21 cellular contexts compared by ENCODE assay signal in the genomic region with DNA sequence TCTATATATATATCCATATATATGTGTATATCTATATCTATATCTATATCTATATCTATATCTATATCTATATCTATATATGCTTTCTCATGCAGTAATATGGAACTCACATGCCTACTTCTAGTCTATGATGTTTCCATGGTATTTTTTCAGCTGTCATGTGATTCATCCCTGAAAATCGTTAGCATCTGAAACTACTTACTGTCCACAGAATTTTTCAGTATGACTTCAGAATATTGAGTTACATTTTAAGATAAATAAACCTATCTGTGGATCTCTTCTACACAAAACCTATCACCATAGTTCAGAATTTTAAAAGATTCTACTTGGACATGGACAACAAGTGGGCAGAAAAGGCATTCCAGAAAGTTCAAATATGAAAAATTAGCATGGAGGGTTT.
DNase-seq lines count a peak whose midpoint lies in the region; ATAC-seq, FAIRE-seq and TF ChIP-seq lines count a peak whose summit lies in the region.
"Had no signal": no experiment of that assay in that cellular context is flagged by ENCODE, and none has a peak within 500 bp of the region (broad histone marks: within the 10 kb centered on the region; RNA-seq: fewer than 3 reads in every experiment).

No MANE protein-coding gene starts in this region.

- no peaks in the 10 kb centered on the region for H3K9me2 ChIP-seq in SK-N-SH
- no peaks in the 10 kb centered on the region for H3K9me2 ChIP-seq in OCI-LY7 (ENCODE audit: insufficient read depth, low read length)

- H3K9ac ChIP-seq in SK-N-SH: no peak overlapping the region

- H2AFZ ChIP-seq in SK-N-SH (ENCODE audit: low read depth): no peak overlapping the region; the same call in 1 of the 2 replicates
- H2AFZ ChIP-seq in osteoblast (ENCODE audit: low read length): no peak overlapping the region
- no peak overlapping the region for H2AFZ ChIP-seq in OCI-LY7 (ENCODE audit: low read length)

- intact Hi-C loops in OCI-LY7 (cut with micrococcal nuclease; ENCODE audit: unreplicated experiment) (no loop called here), pancreas (cut with DNase I) (no loop called here)

- H3K79me2 ChIP-seq in SK-N-SH (ENCODE audit: insufficient read depth): no peaks in the 10 kb centered on the region; the same call in 1 of the 2 replicates
- H3K79me2 ChIP-seq in osteoblast (ENCODE audit: insufficient read depth, low read length): no peaks in the 10 kb centered on the region
- H3K79me2 ChIP-seq in OCI-LY7 (ENCODE audit: insufficient read depth, low read depth, low read length): no peaks in the 10 kb centered on the region

- ATAC-seq in pancreas: no peak
- ATAC-seq: GM23338; naive thymus-derived CD4-positive, alpha-beta T cell had no signal

- H3K4me2 ChIP-seq in SK-N-SH: no peak overlapping the region
- H3K4me2 ChIP-seq in osteoblast (ENCODE audit: insufficient read depth, low read length): peak overlapping the region; percentile 19
- H3K4me2 ChIP-seq in OCI-LY7 (ENCODE audit: low read length): no peak overlapping the region
- H3K4me2 ChIP-seq: GM23338 had no signal

- H3K36me3 ChIP-seq in SK-N-SH (replicated peaks in 1 of 2; ENCODE audit: control insufficient read depth in 1 of 2, insufficient read depth in 2 of 2, low read length in 1 of 2): no peaks in the 10 kb centered on the region
- H3K36me3 ChIP-seq in osteoblast (ENCODE audit: insufficient read depth, low read length): no peaks in the 10 kb centered on the region
- H3K36me3 ChIP-seq in OCI-LY7 (ENCODE audit: insufficient read depth, low read length): no peaks in the 10 kb centered on the region
- H3K36me3 ChIP-seq in pancreas: no peaks in the 10 kb centered on the region
- H3K36me3 ChIP-seq: adrenal gland, heart left ventricle, right atrium auricular region had no signal

- WGBS in SK-N-SH (ENCODE audit: low lambda C conversion rate): 50% methylated on average over 1 of the region's 1 CpG
- WGBS in pancreas, 2 donors: 57 to 64% methylated on average over 1 of the region's 1 CpG

- POLR2A ChIA-PET in SK-N-SH (lab: Yijun Ruan, JAX): no interaction called here
- POLR2A ChIA-PET in OCI-LY7 (lab: Charles Lee): no interaction called here

- H4K20me1 ChIP-seq in SK-N-SH (ENCODE audit: insufficient read depth) (no peaks in the 10 kb centered on the region), osteoblast (ENCODE audit: insufficient read depth, low read length) (no peaks in the 10 kb centered on the region), OCI-LY7 (ENCODE audit: insufficient read depth, low read length) (no peaks in the 10 kb centered on the region)

- no peak for TF ChIP-seq CTCF in SK-N-SH (IDR thresholded peaks at IDR 0.05)
- no peak for TF ChIP-seq CTCF in osteoblast (IDR thresholded peaks at IDR 0.05; ENCODE audit: extremely low read depth, low read depth, low read length)
- no peak for TF ChIP-seq CTCF in OCI-LY7 (conservative IDR thresholded peaks at IDR 0.05; ENCODE audit: low read length)
- no peak for TF ChIP-seq CTCF in pancreas (IDR thresholded peaks at IDR 0.05)

- peak in 1 of 2 experiments; percentile 38; a peak in 1 of 4 replicates for TF ChIP-seq EP300 in SK-N-SH (IDR thresholded peaks at IDR 0.05; ENCODE audit: borderline replicate concordance in 1 of 2, low read depth in 1 of 2, low read length in 1 of 2)

- BruUV-seq in OCI-LY7 (replicated peaks; lab: Mats Ljungman, UMichigan): no TSS peak

- peak; percentile 72 for DNase-seq in GM04503 (ENCODE audit: low read depth)
- no peak for DNase-seq in SK-N-SH
- no peak for DNase-seq in epithelial cell of prostate (ENCODE audit: low read depth, low spot score)
- DNase-seq in osteoblast (ENCODE audit: insufficient read length, low spot score, missing footprints): peak; percentile 89
- DNase-seq in HT-29 (ENCODE audit: low spot score): no peak
- no peak for DNase-seq in OCI-LY7 (ENCODE audit: low spot score)
- DNase-seq in NCI-H2171 (lab: John Stamatoyannopoulos, UW): no peak
- no peak for DNase-seq in pancreas
- DNase-seq: activated CD4-positive, alpha-beta T cell treated with anti-CD3 and anti-CD28 coated beads, Interleukin-2, amount 10 ng/mL, durations not matched to agents 24 days and 14 days; activated T-cell treated with anti-CD3 and anti-CD28 coated beads, Interleukin-2, amount 50 U/mL, for 24 hours; adrenal gland; CD4-positive, CD25-positive, alpha-beta regulatory T cell; heart left ventricle; kidney glomerular epithelial cell; naive thymus-derived CD4-positive, alpha-beta T cell; NCI-H1694; NCI-H526; stimulated activated CD4-positive, alpha-beta T cell treated with anti-CD3 and anti-CD28 coated beads, Interleukin-4, amount 100 ng/mL, for 1 hour; T-helper 9 cell had no signal

- no peak for TF ChIP-seq RAD21 in SK-N-SH (IDR thresholded peaks at IDR 0.05; ENCODE audit: low read length)

- no peaks in the 10 kb centered on the region for H3K27me3 ChIP-seq in SK-N-SH (ENCODE audit: insufficient read depth)
- H3K27me3 ChIP-seq in osteoblast (ENCODE audit: insufficient read depth, low read length): no peaks in the 10 kb centered on the region
- H3K27me3 ChIP-seq in pancreas: no peaks in the 10 kb centered on the region
- H3K27me3 ChIP-seq: adrenal gland, heart left ventricle, right atrium auricular region had no signal

- H3K27ac ChIP-seq in SK-N-SH (ENCODE audit: low read depth in 2 of 2, low read length in 1 of 2) (peak overlapping the region in 1 of 2 experiments; percentile 72; a peak in 2 of 4 replicates), epithelial cell of prostate (peak overlapping the region; percentile 59), osteoblast (ENCODE audit: low read depth, low read length) (peak overlapping the region; percentile 64), OCI-LY7 (ENCODE audit: low read depth, low read length, poor library complexity, severe bottlenecking) (no peak overlapping the region), pancreas (no peak overlapping the region)
- H3K27ac ChIP-seq: adrenal gland, right atrium auricular region had no signal

- H3K4me1 ChIP-seq in SK-N-SH (ENCODE audit: control insufficient read depth in 1 of 2, insufficient read depth in 2 of 2, low read depth in 1 of 2, low read length in 1 of 2) (no peaks in the 10 kb centered on the region), osteoblast (ENCODE audit: insufficient read depth, low read length) (peaks cover 11% of the 10 kb centered on the region), OCI-LY7 (ENCODE audit: insufficient read depth, low read length, poor library complexity, severe bottlenecking) (no peaks in the 10 kb centered on the region), pancreas (no peaks in the 10 kb centered on the region)
- H3K4me1 ChIP-seq: adrenal gland had no signal

- H3K4me3 ChIP-seq in SK-N-SH (ENCODE audit: low read depth in 2 of 2, low read length in 1 of 2): no peak overlapping the region
- H3K4me3 ChIP-seq in osteoblast (ENCODE audit: insufficient read depth, low read length): no peak overlapping the region
- H3K4me3 ChIP-seq in OCI-LY7 (ENCODE audit: low read depth, low read length, poor library complexity, severe bottlenecking): no peak overlapping the region
- no peak overlapping the region for H3K4me3 ChIP-seq in pancreas
- H3K4me3 ChIP-seq: adrenal gland, GM23338, heart left ventricle, right atrium auricular region had no signal

- CTCF ChIA-PET in SK-N-SH (lab: Yijun Ruan, JAX) (no interaction called here), OCI-LY7 (lab: Charles Lee; ENCODE audit: unreplicated experiment) (no interaction called here)

- no peak for FAIRE-seq in pancreas (lab: Jason Lieb, UNC)

- H3K9me3 ChIP-seq in SK-N-SH: no peaks in the 10 kb centered on the region
- H3K9me3 ChIP-seq in osteoblast (ENCODE audit: low read depth, low read length): no peaks in the 10 kb centered on the region
- no peaks in the 10 kb centered on the region for H3K9me3 ChIP-seq in OCI-LY7 (ENCODE audit: low read length)
- H3K9me3 ChIP-seq in pancreas: no peaks in the 10 kb centered on the region
- H3K9me3 ChIP-seq: adrenal gland, heart left ventricle, right atrium auricular region had no signal

- H3F3A ChIP-seq in SK-N-SH (replicated peaks; ENCODE audit: insufficient read depth): peaks cover 10% of the 10 kb centered on the region

TF ChIP-seq in SK-N-SH, 30 proteins besides CTCF, POLR2A, EP300 and RAD21:
- TF ChIP-seq NFIC (IDR thresholded peaks at IDR 0.05; ENCODE audit: borderline replicate concordance): no peak
- TF ChIP-seq, protein P1, sequence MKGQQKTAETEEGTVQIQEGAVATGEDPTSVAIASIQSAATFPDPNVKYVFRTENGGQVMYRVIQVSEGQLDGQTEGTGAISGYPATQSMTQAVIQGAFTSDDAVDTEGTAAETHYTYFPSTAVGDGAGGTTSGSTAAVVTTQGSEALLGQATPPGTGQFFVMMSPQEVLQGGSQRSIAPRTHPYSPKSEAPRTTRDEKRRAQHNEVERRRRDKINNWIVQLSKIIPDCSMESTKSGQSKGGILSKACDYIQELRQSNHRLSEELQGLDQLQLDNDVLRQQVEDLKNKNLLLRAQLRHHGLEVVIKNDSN (IDR thresholded peaks at IDR 0.05; ENCODE audit: borderline replicate concordance, low read depth): no peak
- TF ChIP-seq, protein P2, sequence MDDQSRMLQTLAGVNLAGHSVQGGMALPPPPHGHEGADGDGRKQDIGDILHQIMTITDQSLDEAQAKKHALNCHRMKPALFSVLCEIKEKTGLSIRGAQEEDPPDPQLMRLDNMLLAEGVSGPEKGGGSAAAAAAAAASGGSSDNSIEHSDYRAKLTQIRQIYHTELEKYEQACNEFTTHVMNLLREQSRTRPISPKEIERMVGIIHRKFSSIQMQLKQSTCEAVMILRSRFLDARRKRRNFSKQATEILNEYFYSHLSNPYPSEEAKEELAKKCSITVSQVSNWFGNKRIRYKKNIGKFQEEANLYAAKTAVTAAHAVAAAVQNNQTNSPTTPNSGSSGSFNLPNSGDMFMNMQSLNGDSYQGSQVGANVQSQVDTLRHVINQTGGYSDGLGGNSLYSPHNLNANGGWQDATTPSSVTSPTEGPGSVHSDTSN (IDR thresholded peaks at IDR 0.05): peak; percentile 28; the same call in 1 of the 2 replicates
- TF ChIP-seq JUND (IDR thresholded peaks at IDR 0.05): peak; percentile 44; the same call in 1 of the 2 replicates
- TF ChIP-seq FOSL2 (IDR thresholded peaks at IDR 0.05; ENCODE audit: borderline replicate concordance, low read depth): peak; percentile 43; the same call in 1 of the 2 replicates
- no peak for TF ChIP-seq TEAD4 (IDR thresholded peaks at IDR 0.05; ENCODE audit: borderline replicate concordance, insufficient read depth)
- no peak for TF ChIP-seq YY1 (IDR thresholded peaks at IDR 0.05; ENCODE audit: low read depth)
- TF ChIP-seq TCF12 (IDR thresholded peaks at IDR 0.05): peak; percentile 87

Comparison
In these comparisons a context has a peak if more than half of its experiments do, and no peak if none do; other contexts are left out.
1. DNase-seq: peak in GM04503 (single experiment) and osteoblast (single experiment); none in SK-N-SH (single experiment), epithelial cell of prostate (single experiment), HT-29 (single experiment), OCI-LY7 (single experiment), NCI-H2171 (single experiment) and pancreas (0 of 6).
2. H3K27ac ChIP-seq: peak in epithelial cell of prostate (single experiment) and osteoblast (single experiment); none in OCI-LY7 (single experiment) and pancreas (0 of 4).